Comparison of ENCODE assay signal across 8 cellular contexts in genomic region chr19:13505761-13506549, GRCh38. TPM values are rescaled to one million over a fixed set of nuclear protein-coding genes. Genes with fewer than 3 reads are reported as not detected.
A peak's percentile ranks its signal among the peaks of the same experiment; 100 is the strongest.
DNase-seq lines count a peak whose midpoint lies in the region; ATAC-seq lines count a peak whose summit lies in the region.
"Had no signal": no experiment of that assay in that cellular context is flagged by ENCODE, and none has a peak within 500 bp of the region (broad histone marks: within the 10 kb centered on the region; RNA-seq: fewer than 3 reads in every experiment).

CACNA1A (minus strand) TSS chr19:13506479; CDS start chr19:13506224, 255 bp downstream.

- no peaks in the 10 kb centered on the region for H3K36me3 ChIP-seq in H7 (replicated peaks; ENCODE audit: control insufficient read depth, insufficient read depth, low read length)

- no peak within 1 kb of the TSS for H3K27ac Mint-ChIP-seq in activated naive CD8-positive, alpha-beta T cell
- H3K27ac Mint-ChIP-seq in stimulated activated naive B cell treated with anti-CD40 and anti-IgM and Interleukin-4, amounts not matched to agents 10 μg/mL and 1 μg/mL and 100 μg/mL, for 72 hours, result peak within 1 kb of the TSS; percentile 31

- H3K9me3 Mint-ChIP-seq in activated naive CD8-positive, alpha-beta T cell (ENCODE audit: low read depth), result no peaks in the 10 kb centered on the region
- H3K9me3 Mint-ChIP-seq in stimulated activated naive B cell treated with anti-CD40 and anti-IgM and Interleukin-4, amounts not matched to agents 10 μg/mL and 1 μg/mL and 100 μg/mL, for 72 hours, result peaks cover 7 to 8% of the 10 kb centered on the region in 2 donors

- peaks cover 4% of the 10 kb centered on the region for H3K4me1 Mint-ChIP-seq in activated naive CD8-positive, alpha-beta T cell (ENCODE audit: low read depth)
- H3K4me1 Mint-ChIP-seq in stimulated activated naive B cell treated with anti-CD40 and anti-IgM and Interleukin-4, amounts not matched to agents 10 μg/mL and 1 μg/mL and 100 μg/mL, for 72 hours, result peaks cover 0 to 6% of the 10 kb centered on the region in 2 donors

- DNase-seq in H7, result peak; percentile 93
- no peak for DNase-seq in stimulated activated naive B cell treated with anti-CD40 and anti-IgM and Interleukin-4, amounts not matched to agents 10 μg/mL and 1 μg/mL and 100 μg/mL, for 72 hours
- no peak for DNase-seq in SKM-1 (lab: John Stamatoyannopoulos, UW; ENCODE audit: unreplicated experiment)
- DNase-seq: left cardiac atrium had no signal

- peak within 1 kb of the TSS; percentile 60 for H3K4me3 Mint-ChIP-seq in activated naive CD8-positive, alpha-beta T cell
- peak within 1 kb of the TSS; percentile 62 to 72 for H3K4me3 Mint-ChIP-seq in stimulated activated naive B cell treated with anti-CD40 and anti-IgM and Interleukin-4, amounts not matched to agents 10 μg/mL and 1 μg/mL and 100 μg/mL, for 72 hours

- H3K27me3 ChIP-seq in H7 (ENCODE audit: control insufficient read depth, insufficient read depth, low read length), result peaks cover 36% of the 10 kb centered on the region

- H3K27me3 Mint-ChIP-seq in activated naive CD8-positive, alpha-beta T cell, result peaks cover 36% of the 10 kb centered on the region
- peaks cover 54 to 78% of the 10 kb centered on the region in 2 donors for H3K27me3 Mint-ChIP-seq in stimulated activated naive B cell treated with anti-CD40 and anti-IgM and Interleukin-4, amounts not matched to agents 10 μg/mL and 1 μg/mL and 100 μg/mL, for 72 hours

- H3K4me3 ChIP-seq in H7 (ENCODE audit: insufficient read depth, low read depth, low read length) (peak within 1 kb of the TSS; percentile 74), iPS-18c (ENCODE audit: insufficient read depth, low read depth, low read length) (peak within 1 kb of the TSS; percentile 88)

- peak; percentile 42 to 57 for ATAC-seq in stimulated activated naive B cell treated with anti-CD40 and anti-IgM and Interleukin-4, amounts not matched to agents 10 μg/mL and 1 μg/mL and 100 μg/mL, for 72 hours (replicated peaks)
- ATAC-seq in GM18907 (IDR thresholded peaks at IDR 0.05; ENCODE audit: unreplicated experiment) (no peak), GM19463 (IDR thresholded peaks at IDR 0.05; ENCODE audit: unreplicated experiment) (no peak)

- H3K36me3 Mint-ChIP-seq in activated naive CD8-positive, alpha-beta T cell, result no peaks in the 10 kb centered on the region
- H3K36me3 Mint-ChIP-seq in stimulated activated naive B cell treated with anti-CD40 and anti-IgM and Interleukin-4, amounts not matched to agents 10 μg/mL and 1 μg/mL and 100 μg/mL, for 72 hours, result peaks cover 0 to 3% of the 10 kb centered on the region in 2 donors

- H3K9me3 ChIP-seq in iPS-18c (ENCODE audit: control insufficient read depth, insufficient read depth, low read length), result no peaks in the 10 kb centered on the region

RNA-seq across cellular contexts. Expression of gene CACNA1A, which starts in this region (rescaled TPM):
- total RNA-seq in H7 (2014; rRNA removed; shearing (Covaris generic)), result 2.8 and 4.1 TPM in 2 replicates

Comparison
In these comparisons a context has a peak if more than half of its experiments do, and no peak if none do; other contexts are left out.
1. ATAC-seq: peak in stimulated activated naive B cell treated with anti-CD40 and anti-IgM and Interleukin-4, amounts not matched to agents 10 μg/mL and 1 μg/mL and 100 μg/mL, for 72 hours (2 of 2); none in GM18907 (single experiment) and GM19463 (single experiment).